In the genomic region with DNA sequence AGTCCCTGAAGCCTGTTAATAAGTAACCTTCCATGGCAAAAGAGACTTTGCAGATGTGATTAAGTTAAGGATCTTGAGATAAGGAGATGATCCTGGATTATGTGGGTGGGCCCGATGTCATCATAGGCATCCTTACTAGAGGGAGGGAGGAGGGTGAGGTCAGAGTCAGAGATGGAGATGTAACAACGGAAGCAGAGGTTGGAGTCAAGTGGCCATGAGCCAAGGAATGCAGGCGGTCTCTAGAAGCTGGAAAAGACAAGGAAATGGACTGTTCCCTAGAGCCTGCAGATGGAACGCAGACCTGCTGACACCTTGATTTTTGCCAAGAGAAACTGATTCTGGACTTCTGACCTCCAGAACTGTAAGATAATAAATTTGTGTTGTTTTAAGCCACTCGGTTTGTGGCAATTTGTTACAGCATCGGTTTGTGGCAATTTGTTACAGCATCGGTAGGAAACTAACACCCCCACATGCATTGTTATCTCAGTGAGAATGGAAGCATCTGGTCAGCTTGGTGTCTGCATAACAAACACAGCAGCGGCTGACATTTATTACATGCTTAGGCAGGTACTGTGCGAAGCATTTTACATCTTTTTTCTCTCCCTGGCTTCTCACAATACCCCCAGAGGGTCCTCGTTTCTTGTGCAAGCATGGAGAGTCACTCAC, we compare ENCODE assay signal across 1 cellular context.
TF ChIP-seq lines count a peak whose summit lies in the region.

No MANE protein-coding gene starts in this region.

TF ChIP-seq in GM23338, 12 proteins besides CTCF, POLR2A, EP300 and RAD21 (continued from another document):
- TF ChIP-seq, protein P1, sequence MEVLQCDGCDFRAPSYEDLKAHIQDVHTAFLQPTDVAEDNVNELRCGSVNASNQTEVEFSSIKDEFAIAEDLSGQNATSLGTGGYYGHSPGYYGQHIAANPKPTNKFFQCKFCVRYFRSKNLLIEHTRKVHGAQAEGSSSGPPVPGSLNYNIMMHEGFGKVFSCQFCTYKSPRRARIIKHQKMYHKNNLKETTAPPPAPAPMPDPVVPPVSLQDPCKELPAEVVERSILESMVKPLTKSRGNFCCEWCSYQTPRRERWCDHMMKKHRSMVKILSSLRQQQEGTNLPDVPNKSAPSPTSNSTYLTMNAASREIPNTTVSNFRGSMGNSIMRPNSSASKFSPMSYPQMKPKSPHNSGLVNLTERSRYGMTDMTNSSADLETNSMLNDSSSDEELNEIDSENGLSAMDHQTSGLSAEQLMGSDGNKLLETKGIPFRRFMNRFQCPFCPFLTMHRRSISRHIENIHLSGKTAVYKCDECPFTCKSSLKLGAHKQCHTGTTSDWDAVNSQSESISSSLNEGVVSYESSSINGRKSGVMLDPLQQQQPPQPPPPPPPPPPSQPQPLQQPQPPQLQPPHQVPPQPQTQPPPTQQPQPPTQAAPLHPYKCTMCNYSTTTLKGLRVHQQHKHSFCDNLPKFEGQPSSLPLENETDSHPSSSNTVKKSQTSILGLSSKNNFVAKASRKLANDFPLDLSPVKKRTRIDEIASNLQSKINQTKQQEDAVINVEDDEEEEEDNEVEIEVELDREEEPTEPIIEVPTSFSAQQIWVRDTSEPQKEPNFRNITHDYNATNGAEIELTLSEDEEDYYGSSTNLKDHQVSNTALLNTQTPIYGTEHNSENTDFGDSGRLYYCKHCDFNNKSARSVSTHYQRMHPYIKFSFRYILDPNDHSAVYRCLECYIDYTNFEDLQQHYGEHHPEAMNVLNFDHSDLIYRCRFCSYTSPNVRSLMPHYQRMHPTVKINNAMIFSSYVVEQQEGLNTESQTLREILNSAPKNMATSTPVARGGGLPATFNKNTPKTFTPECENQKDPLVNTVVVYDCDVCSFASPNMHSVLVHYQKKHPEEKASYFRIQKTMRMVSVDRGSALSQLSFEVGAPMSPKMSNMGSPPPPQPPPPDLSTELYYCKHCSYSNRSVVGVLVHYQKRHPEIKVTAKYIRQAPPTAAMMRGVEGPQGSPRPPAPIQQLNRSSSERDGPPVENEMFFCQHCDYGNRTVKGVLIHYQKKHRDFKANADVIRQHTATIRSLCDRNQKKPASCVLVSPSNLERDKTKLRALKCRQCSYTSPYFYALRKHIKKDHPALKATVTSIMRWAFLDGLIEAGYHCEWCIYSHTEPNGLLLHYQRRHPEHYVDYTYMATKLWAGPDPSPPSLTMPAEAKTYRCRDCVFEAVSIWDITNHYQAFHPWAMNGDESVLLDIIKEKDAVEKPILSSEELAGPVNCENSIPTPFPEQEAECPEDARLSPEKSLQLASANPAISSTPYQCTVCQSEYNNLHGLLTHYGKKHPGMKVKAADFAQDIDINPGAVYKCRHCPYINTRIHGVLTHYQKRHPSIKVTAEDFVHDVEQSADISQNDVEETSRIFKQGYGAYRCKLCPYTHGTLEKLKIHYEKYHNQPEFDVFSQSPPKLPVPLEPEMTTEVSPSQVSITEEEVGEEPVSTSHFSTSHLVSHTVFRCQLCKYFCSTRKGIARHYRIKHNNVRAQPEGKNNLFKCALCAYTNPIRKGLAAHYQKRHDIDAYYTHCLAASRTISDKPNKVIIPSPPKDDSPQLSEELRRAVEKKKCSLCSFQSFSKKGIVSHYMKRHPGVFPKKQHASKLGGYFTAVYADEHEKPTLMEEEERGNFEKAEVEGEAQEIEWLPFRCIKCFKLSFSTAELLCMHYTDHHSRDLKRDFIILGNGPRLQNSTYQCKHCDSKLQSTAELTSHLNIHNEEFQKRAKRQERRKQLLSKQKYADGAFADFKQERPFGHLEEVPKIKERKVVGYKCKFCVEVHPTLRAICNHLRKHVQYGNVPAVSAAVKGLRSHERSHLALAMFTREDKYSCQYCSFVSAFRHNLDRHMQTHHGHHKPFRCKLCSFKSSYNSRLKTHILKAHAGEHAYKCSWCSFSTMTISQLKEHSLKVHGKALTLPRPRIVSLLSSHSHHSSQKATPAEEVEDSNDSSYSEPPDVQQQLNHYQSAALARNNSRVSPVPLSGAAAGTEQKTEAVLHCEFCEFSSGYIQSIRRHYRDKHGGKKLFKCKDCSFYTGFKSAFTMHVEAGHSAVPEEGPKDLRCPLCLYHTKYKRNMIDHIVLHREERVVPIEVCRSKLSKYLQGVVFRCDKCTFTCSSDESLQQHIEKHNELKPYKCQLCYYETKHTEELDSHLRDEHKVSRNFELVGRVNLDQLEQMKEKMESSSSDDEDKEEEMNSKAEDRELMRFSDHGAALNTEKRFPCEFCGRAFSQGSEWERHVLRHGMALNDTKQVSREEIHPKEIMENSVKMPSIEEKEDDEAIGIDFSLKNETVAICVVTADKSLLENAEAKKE (CRISPR knock-in tag; IDR thresholded peaks at IDR 0.05), result no peak
- TF ChIP-seq, protein P2, sequence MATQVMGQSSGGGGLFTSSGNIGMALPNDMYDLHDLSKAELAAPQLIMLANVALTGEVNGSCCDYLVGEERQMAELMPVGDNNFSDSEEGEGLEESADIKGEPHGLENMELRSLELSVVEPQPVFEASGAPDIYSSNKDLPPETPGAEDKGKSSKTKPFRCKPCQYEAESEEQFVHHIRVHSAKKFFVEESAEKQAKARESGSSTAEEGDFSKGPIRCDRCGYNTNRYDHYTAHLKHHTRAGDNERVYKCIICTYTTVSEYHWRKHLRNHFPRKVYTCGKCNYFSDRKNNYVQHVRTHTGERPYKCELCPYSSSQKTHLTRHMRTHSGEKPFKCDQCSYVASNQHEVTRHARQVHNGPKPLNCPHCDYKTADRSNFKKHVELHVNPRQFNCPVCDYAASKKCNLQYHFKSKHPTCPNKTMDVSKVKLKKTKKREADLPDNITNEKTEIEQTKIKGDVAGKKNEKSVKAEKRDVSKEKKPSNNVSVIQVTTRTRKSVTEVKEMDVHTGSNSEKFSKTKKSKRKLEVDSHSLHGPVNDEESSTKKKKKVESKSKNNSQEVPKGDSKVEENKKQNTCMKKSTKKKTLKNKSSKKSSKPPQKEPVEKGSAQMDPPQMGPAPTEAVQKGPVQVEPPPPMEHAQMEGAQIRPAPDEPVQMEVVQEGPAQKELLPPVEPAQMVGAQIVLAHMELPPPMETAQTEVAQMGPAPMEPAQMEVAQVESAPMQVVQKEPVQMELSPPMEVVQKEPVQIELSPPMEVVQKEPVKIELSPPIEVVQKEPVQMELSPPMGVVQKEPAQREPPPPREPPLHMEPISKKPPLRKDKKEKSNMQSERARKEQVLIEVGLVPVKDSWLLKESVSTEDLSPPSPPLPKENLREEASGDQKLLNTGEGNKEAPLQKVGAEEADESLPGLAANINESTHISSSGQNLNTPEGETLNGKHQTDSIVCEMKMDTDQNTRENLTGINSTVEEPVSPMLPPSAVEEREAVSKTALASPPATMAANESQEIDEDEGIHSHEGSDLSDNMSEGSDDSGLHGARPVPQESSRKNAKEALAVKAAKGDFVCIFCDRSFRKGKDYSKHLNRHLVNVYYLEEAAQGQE (IDR thresholded peaks at IDR 0.05; ENCODE audit: unreplicated experiment), result no peak
- TF ChIP-seq JUNB (IDR thresholded peaks at IDR 0.05; ENCODE audit: unreplicated experiment) (no peak), EZH2 (IDR thresholded peaks at IDR 0.05; ENCODE audit: low read depth, unreplicated experiment) (no peak), EZH2phosphoT487 (IDR thresholded peaks at IDR 0.05; ENCODE audit: unreplicated experiment) (no peak)
